7 cellular contexts compared by ENCODE assay signal in the genomic region with DNA sequence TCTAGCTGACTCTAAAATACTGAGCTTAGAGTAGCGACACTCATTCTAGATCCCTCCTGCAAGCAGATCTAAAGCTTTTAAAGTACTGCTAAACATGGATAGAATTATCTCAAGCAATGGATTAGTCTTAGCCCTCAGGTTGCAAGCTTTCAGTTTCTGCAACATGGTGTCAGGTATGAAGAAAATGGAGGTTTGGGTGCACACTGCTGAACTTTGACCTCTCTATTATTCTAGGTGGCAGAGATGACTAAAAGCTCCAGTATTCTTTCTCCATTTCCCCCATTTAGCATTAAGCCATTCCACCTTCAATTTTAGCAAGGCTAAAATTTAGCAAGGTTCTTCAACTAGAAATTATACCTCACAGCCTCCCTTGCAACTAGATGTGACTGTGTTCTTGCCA.
"Had no signal": no experiment of that assay in that cellular context is flagged by ENCODE, and none has a peak within 500 bp of the region (broad histone marks: within the 10 kb centered on the region; RNA-seq: fewer than 3 reads in every experiment).

No MANE protein-coding gene starts in this region.

- H3K27ac ChIP-seq: HL-60, KMS-11 had no signal

- ATAC-seq: K562 had no signal

- H3K4me3 ChIP-seq: K562 had no signal

- H3K9ac ChIP-seq: KMS-11 had no signal

- FAIRE-seq: HTR-8/SVneo, K562 had no signal

- DNase-seq: IMR-90, KBM-7, KG1 had no signal

- H3K4me2 ChIP-seq: KMS-11 had no signal
